Comparison of ENCODE assay signal across 1 cellular context in genomic region chr10:116634126-116634975, GRCh38.
TF ChIP-seq lines count a peak whose summit lies in the region.

No MANE protein-coding gene starts in this region.

TF ChIP-seq in HCT116, 20 proteins besides CTCF, POLR2A, EP300 and RAD21 (continued from another document):
- TF ChIP-seq, protein P1, sequence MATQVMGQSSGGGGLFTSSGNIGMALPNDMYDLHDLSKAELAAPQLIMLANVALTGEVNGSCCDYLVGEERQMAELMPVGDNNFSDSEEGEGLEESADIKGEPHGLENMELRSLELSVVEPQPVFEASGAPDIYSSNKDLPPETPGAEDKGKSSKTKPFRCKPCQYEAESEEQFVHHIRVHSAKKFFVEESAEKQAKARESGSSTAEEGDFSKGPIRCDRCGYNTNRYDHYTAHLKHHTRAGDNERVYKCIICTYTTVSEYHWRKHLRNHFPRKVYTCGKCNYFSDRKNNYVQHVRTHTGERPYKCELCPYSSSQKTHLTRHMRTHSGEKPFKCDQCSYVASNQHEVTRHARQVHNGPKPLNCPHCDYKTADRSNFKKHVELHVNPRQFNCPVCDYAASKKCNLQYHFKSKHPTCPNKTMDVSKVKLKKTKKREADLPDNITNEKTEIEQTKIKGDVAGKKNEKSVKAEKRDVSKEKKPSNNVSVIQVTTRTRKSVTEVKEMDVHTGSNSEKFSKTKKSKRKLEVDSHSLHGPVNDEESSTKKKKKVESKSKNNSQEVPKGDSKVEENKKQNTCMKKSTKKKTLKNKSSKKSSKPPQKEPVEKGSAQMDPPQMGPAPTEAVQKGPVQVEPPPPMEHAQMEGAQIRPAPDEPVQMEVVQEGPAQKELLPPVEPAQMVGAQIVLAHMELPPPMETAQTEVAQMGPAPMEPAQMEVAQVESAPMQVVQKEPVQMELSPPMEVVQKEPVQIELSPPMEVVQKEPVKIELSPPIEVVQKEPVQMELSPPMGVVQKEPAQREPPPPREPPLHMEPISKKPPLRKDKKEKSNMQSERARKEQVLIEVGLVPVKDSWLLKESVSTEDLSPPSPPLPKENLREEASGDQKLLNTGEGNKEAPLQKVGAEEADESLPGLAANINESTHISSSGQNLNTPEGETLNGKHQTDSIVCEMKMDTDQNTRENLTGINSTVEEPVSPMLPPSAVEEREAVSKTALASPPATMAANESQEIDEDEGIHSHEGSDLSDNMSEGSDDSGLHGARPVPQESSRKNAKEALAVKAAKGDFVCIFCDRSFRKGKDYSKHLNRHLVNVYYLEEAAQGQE (IDR thresholded peaks at IDR 0.05; ENCODE audit: low read depth) = no peak
- TF ChIP-seq FOSL1 (IDR thresholded peaks at IDR 0.05; ENCODE audit: low read depth) (peak; percentile 86), JUND (IDR thresholded peaks at IDR 0.05) (peak; percentile 69)
TF ChIP-seq in HCT116: peak in this region for 7.
